Comparison of ENCODE assay signal across 9 cellular contexts in genomic region chr17:75352079-75352569, GRCh38. TPM values are rescaled to one million over a fixed set of nuclear protein-coding genes. Genes with fewer than 3 reads are reported as not detected.
DNase-seq lines count a peak whose midpoint lies in the region; ATAC-seq and TF ChIP-seq lines count a peak whose summit lies in the region.
"Had no signal": no experiment of that assay in that cellular context is flagged by ENCODE, and none has a peak within 500 bp of the region (broad histone marks: within the 10 kb centered on the region; RNA-seq: fewer than 3 reads in every experiment).

No MANE protein-coding gene starts in this region.

- no peak for TF ChIP-seq CTCF in GM23338 (conservative IDR thresholded peaks at IDR 0.05; ENCODE audit: low read depth in 2 of 2)
- no peak for TF ChIP-seq CTCF in esophagus muscularis mucosa (IDR thresholded peaks at IDR 0.05)
- no peak for TF ChIP-seq CTCF in retinal pigment epithelial cell (conservative IDR thresholded peaks at IDR 0.05; ENCODE audit: low read depth, low read length)

- H3K36me3 Mint-ChIP-seq in GM23338 (ENCODE audit: low read depth): peaks cover 13% of the 10 kb centered on the region
- no peaks in the 10 kb centered on the region for H3K36me3 Mint-ChIP-seq in immature natural killer cell

- H3K4me3 ChIP-seq in GM23338 (no peak overlapping the region), esophagus muscularis mucosa (no peak overlapping the region), retinal pigment epithelial cell (ENCODE audit: low read length) (no peak overlapping the region)

- 30% methylated on average over 7 of the region's 7 CpGs for WGBS in esophagus muscularis mucosa

- H3K36me3 ChIP-seq in GM23338 (ENCODE audit: insufficient read depth): no peaks in the 10 kb centered on the region
- no peaks in the 10 kb centered on the region for H3K36me3 ChIP-seq in esophagus muscularis mucosa

- H3K9me3 ChIP-seq in esophagus muscularis mucosa: no peaks in the 10 kb centered on the region

- peaks cover 37% of the 10 kb centered on the region for H3K4me1 Mint-ChIP-seq in GM23338
- H3K4me1 Mint-ChIP-seq in immature natural killer cell: peaks cover 62 to 79% of the 10 kb centered on the region in 2 donors

- peak overlapping the region; percentile 42 for H3K4me2 ChIP-seq in GM23338

- peaks cover 92% of the 10 kb centered on the region for H3K79me2 ChIP-seq in GM23338 (replicated peaks; ENCODE audit: insufficient read depth)

- H3F3A ChIP-seq in GM23338 (replicated peaks; ENCODE audit: low read depth): peaks cover 1% of the 10 kb centered on the region; the same call in 1 of the 2 replicates

- H2AFZ ChIP-seq in GM23338: no peak overlapping the region

- H3K27ac ChIP-seq in GM23338 (ENCODE audit: low read depth): peak overlapping the region; percentile 77
- H3K27ac ChIP-seq in esophagus muscularis mucosa (replicated peaks in 1 of 4): peak overlapping the region in 3 of 4 donors; percentile 43 to 45 (median 44)

- intact Hi-C loops in esophagus muscularis mucosa (cut with DNase I): no loop called here

- TF ChIP-seq EP300 in esophagus muscularis mucosa (IDR thresholded peaks at IDR 0.05): no peak

- no peak for TF ChIP-seq POLR2A in esophagus muscularis mucosa (IDR thresholded peaks at IDR 0.05; ENCODE audit: low read depth)

- peak overlapping the region; percentile 52; the same call in 1 of the 2 replicates for H3K27ac Mint-ChIP-seq in GM23338
- peak overlapping the region in 3 of 6 donors; percentile 24 to 62 (median 51) for H3K27ac Mint-ChIP-seq in immature natural killer cell

- H3K4me3 Mint-ChIP-seq in GM23338 (peak overlapping the region; percentile 30; the same call in 2 of the 3 replicates), immature natural killer cell (no peak overlapping the region)

- ATAC-seq in GM23338: peak; percentile 94

- no peaks in the 10 kb centered on the region for H3K9me2 ChIP-seq in GM23338 (ENCODE audit: insufficient read depth)

- peaks cover 3% of the 10 kb centered on the region for H3K27me3 Mint-ChIP-seq in GM23338 (ENCODE audit: insufficient read depth, low read depth, poor library complexity)
- H3K27me3 Mint-ChIP-seq in immature natural killer cell (ENCODE audit: low read depth in 3 of 3): peaks cover 0 to 2% (median 2%) of the 10 kb centered on the region in 3 donors

- H3K9me3 Mint-ChIP-seq in GM23338 (peaks cover 8% of the 10 kb centered on the region), immature natural killer cell (no peaks in the 10 kb centered on the region)

- H3K27me3 ChIP-seq in GM23338 (ENCODE audit: insufficient read depth) (no peaks in the 10 kb centered on the region), esophagus muscularis mucosa (no peaks in the 10 kb centered on the region)
- H3K27me3 ChIP-seq: dorsolateral prefrontal cortex had no signal

- DNase-seq in GM23338 (ENCODE audit: low spot score) (peak; percentile 78), NCI-H510A treated with DMSO at 0.1 percent for 48 hours (lab: John Stamatoyannopoulos, UW) (peak; percentile 46), esophagus muscularis mucosa (ENCODE audit: extremely low spot score) (no peak), retinal pigment epithelial cell (ENCODE audit: low read depth) (peak; percentile 34), cerebellum (ENCODE audit: low spot score) (no peak), 8988T (no peak), immature natural killer cell (no peak)
- DNase-seq: dorsolateral prefrontal cortex, IMR-90 had no signal

- H4K20me1 ChIP-seq in GM23338 (replicated peaks; ENCODE audit: insufficient read depth): peaks cover 8% of the 10 kb centered on the region; the same call in 1 of the 2 replicates

- H3K4me1 ChIP-seq in GM23338 (ENCODE audit: insufficient read depth) (peaks cover 35% of the 10 kb centered on the region), esophagus muscularis mucosa (peaks cover 5 to 63% (median 52%) of the 10 kb centered on the region in 4 donors)

TF ChIP-seq in GM23338, 12 proteins besides CTCF, POLR2A, EP300 and RAD21:
- TF ChIP-seq CREB1 (CRISPR knock-in tag; IDR thresholded peaks at IDR 0.05; ENCODE audit: low read depth) (no peak), ZNF114 (CRISPR knock-in tag; IDR thresholded peaks at IDR 0.05) (no peak), STAT1 (IDR thresholded peaks at IDR 0.05; ENCODE audit: unreplicated experiment) (no peak), EZH2phosphoT487 (IDR thresholded peaks at IDR 0.05; ENCODE audit: unreplicated experiment) (no peak)

RNA-seq across cellular contexts. Expression of gene GRB2, which starts 53.4 kb away (rescaled TPM):
- total RNA-seq in GM23338 (2014; rRNA removed; shearing (Covaris generic)): 112 and 121 TPM in 2 replicates
- 89.0 and 99.9 TPM in 2 replicates for polyA plus RNA-seq in GM23338 (2016; fragmentation: Nextera tagmentation; extraction: Ambion mirVana)
- 100 to 1,000 TPM in 3 of 4 donors, 10 to 100 TPM in 1; 84.3 to 140 (median 113) TPM for total RNA-seq in esophagus muscularis mucosa
- 74.9 TPM for total RNA-seq in cerebellum
- polyA plus RNA-seq in immature natural killer cell: 100 to 1,000 TPM; 104 to 161 (median 135) TPM

Comparison
In these comparisons a context has a peak if more than half of its experiments do, and no peak if none do; other contexts are left out.
1. DNase-seq: peak in GM23338 (single experiment), NCI-H510A treated with DMSO at 0.1 percent for 48 hours (single experiment) and retinal pigment epithelial cell (single experiment); none in esophagus muscularis mucosa (single experiment), cerebellum (single experiment), 8988T (single experiment) and immature natural killer cell (0 of 3).